In genomic region chrX:10579753-10580060, GRCh38 we compare ENCODE assay signal across 10 cellular contexts. TPM values are rescaled to one million over a fixed set of nuclear protein-coding genes. Genes with fewer than 3 reads are reported as not detected.
DNase-seq lines count a peak whose midpoint lies in the region; ATAC-seq and TF ChIP-seq lines count a peak whose summit lies in the region.
"Had no signal": no experiment of that assay in that cellular context is flagged by ENCODE, and none has a peak within 500 bp of the region (broad histone marks: within the 10 kb centered on the region; RNA-seq: fewer than 3 reads in every experiment).

No MANE protein-coding gene starts in this region.

- intact Hi-C loops in psoas muscle (cut with DNase I) = no loop called here

- peaks cover 57% of the 10 kb centered on the region for H3K9me3 Mint-ChIP-seq in endodermal cell
- peaks cover 43% of the 10 kb centered on the region for H3K9me3 Mint-ChIP-seq in nephron progenitor cell

- peaks cover 14% of the 10 kb centered on the region for H3K9me3 ChIP-seq in endodermal cell (ENCODE audit: control insufficient read depth, low read length)
- H3K9me3 ChIP-seq in psoas muscle = no peaks in the 10 kb centered on the region

- H3K4me1 Mint-ChIP-seq in endodermal cell (peaks cover 10% of the 10 kb centered on the region), nephron progenitor cell (peaks cover 32% of the 10 kb centered on the region)

- H3K9ac ChIP-seq in endodermal cell (ENCODE audit: extremely low read depth, low read length, poor library complexity, severe bottlenecking) = no peak overlapping the region

- H3K27me3 Mint-ChIP-seq in endodermal cell (ENCODE audit: insufficient read depth) = no peaks in the 10 kb centered on the region
- no peaks in the 10 kb centered on the region for H3K27me3 Mint-ChIP-seq in nephron progenitor cell (ENCODE audit: low read depth, poor library complexity)

- no peak for ATAC-seq in psoas muscle

- H3K36me3 ChIP-seq in endodermal cell (ENCODE audit: control insufficient read depth, insufficient read depth, low read length) (peaks cover 4% of the 10 kb centered on the region), psoas muscle (ENCODE audit: insufficient read depth in 1 of 2, low read depth in 1 of 2) (no peaks in the 10 kb centered on the region)

- H3K36me3 Mint-ChIP-seq in endodermal cell (ENCODE audit: low read depth) (peaks cover 8% of the 10 kb centered on the region), nephron progenitor cell (ENCODE audit: low read depth) (peaks cover 38% of the 10 kb centered on the region)

- TF ChIP-seq CTCF in endodermal cell (conservative IDR thresholded peaks at IDR 0.05) (no peak), nephron progenitor cell (IDR thresholded peaks at IDR 0.05) (no peak), psoas muscle (IDR thresholded peaks at IDR 0.05) (no peak)

- DNase-seq in AG20443 (ENCODE audit: low spot score) (peak; percentile 12), M059J (ENCODE audit: low read depth) (peak; percentile 52), endodermal cell (no peak), nephron progenitor cell (no peak), LoVo (ENCODE audit: low spot score) (no peak), psoas muscle (no peak), HuH-7.5 (ENCODE audit: low spot score) (no peak)
- DNase-seq in activated CD8-positive, alpha-beta memory T cell treated with anti-CD3 and anti-CD28 coated beads for 24 hours = no peak
- DNase-seq: NCI-H2107 had no signal

- H3K27ac Mint-ChIP-seq in endodermal cell (no peak overlapping the region), nephron progenitor cell (peak overlapping the region; percentile 49)
- H3K27ac Mint-ChIP-seq: T-helper 1 cell treated with Interleukin-12 subunit alpha and Interleukin-12 subunit beta and Interleukin-4 antibody, amounts not matched to agents 30 μg/mL and 1 μg/mL, for 36 hours had no signal

- no peaks in the 10 kb centered on the region for H3K27me3 ChIP-seq in endodermal cell (ENCODE audit: control insufficient read depth, insufficient read depth, low read length, poor library complexity, severe bottlenecking)
- peaks cover 0 to 6% (median 0%) of the 10 kb centered on the region in 3 donors for H3K27me3 ChIP-seq in psoas muscle (ENCODE audit: insufficient read depth in 3 of 3, low read length in 2 of 3)

- WGBS in endodermal cell (ENCODE audit: insufficient coverage in 1 of 2, insufficient read length in 1 of 2), 2 experiments = 54% methylated on average over 5 of the region's 5 CpGs; no CpG with 5 or more reads in 1 of the 2 experiments
- WGBS in psoas muscle, 3 donors = 39 to 64% (median 63%) methylated on average over 5 of the region's 5 CpGs

- H3K4me1 ChIP-seq in endodermal cell (ENCODE audit: control insufficient read depth, insufficient read depth, low read length) = no peaks in the 10 kb centered on the region
- H3K4me1 ChIP-seq in psoas muscle = no peaks in the 10 kb centered on the region

- H3K4me3 ChIP-seq in endodermal cell (ENCODE audit: low read length) = no peak overlapping the region
- no peak overlapping the region for H3K4me3 ChIP-seq in psoas muscle

- H3K27ac ChIP-seq in endodermal cell (ENCODE audit: low read depth, low read length) (peak overlapping the region; percentile 95), psoas muscle (no peak overlapping the region)

- no peak overlapping the region for H3K4me3 Mint-ChIP-seq in endodermal cell
- peak overlapping the region; percentile 59 for H3K4me3 Mint-ChIP-seq in nephron progenitor cell
- H3K4me3 Mint-ChIP-seq: T-helper 1 cell treated with Interleukin-12 subunit alpha and Interleukin-12 subunit beta and Interleukin-4 antibody, amounts not matched to agents 30 μg/mL and 1 μg/mL, for 36 hours had no signal

RNA-seq across cellular contexts. Expression of gene MID1, which starts 40.7 kb away (rescaled TPM):
- total RNA-seq in M059J (2014; rRNA removed; shearing (Covaris generic)) = 30.9 and 44.1 TPM in 2 replicates
- total RNA-seq in endodermal cell (10 to 100 TPM; 23.5 to 24.9 TPM), psoas muscle (1 to 10 TPM in 3 of 4 donors, under 1 TPM in 1; 0.90 to 1.6 (median 1.4) TPM)
- 57.7 TPM for polyA plus RNA-seq in endodermal cell (2013, experiment 1 of 2)
- 50.3 TPM for polyA plus RNA-seq in endodermal cell (2013, experiment 2 of 2)
- under 1 TPM; 0.28 to 0.61 (median 0.39) TPM for polyA plus RNA-seq in psoas muscle

Comparison
In these comparisons a context has a peak if more than half of its experiments do, and no peak if none do; other contexts are left out.
1. DNase-seq: peak in AG20443 (single experiment) and M059J (single experiment); none in endodermal cell (single experiment), nephron progenitor cell (single experiment), activated CD8-positive, alpha-beta memory T cell treated with anti-CD3 and anti-CD28 coated beads for 24 hours (single experiment), LoVo (single experiment), psoas muscle (0 of 2) and HuH-7.5 (single experiment).
2. RNA of gene MID1, which starts 40.7 kb away (total RNA-seq): 30.9 to 44.1 TPM in M059J and 23.5 to 24.9 TPM in endodermal cell; 0.90 to 1.6 TPM in psoas muscle; every median in the first group is over 4 times any median in the second.